In the genomic region with DNA sequence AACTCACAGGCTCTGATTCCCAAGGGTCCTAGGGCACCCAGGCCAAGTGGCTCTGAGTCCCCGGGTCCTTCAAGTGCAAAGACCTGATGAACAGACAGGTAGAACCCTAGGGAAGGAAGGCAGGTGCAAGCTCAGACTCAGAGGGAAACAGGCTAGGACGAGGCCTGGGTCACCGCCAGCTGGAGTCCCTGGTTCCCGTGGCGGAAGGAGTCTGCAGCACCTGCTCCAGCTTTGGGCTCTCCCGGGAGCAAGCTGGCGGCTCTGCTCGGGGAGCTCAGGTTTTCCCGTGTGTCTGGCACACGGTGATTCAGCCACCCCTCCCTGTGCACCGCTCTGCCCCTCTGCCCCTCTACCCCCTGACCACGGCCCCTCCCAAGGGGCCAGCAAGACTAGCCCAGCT, we compare ENCODE assay signal across 1 cellular context.
TF ChIP-seq lines count a peak whose summit lies in the region.

No MANE protein-coding gene starts in this region.

TF ChIP-seq in GM23338, 12 proteins besides CTCF, POLR2A, EP300 and RAD21 (continued from another document):
- TF ChIP-seq, protein P1, sequence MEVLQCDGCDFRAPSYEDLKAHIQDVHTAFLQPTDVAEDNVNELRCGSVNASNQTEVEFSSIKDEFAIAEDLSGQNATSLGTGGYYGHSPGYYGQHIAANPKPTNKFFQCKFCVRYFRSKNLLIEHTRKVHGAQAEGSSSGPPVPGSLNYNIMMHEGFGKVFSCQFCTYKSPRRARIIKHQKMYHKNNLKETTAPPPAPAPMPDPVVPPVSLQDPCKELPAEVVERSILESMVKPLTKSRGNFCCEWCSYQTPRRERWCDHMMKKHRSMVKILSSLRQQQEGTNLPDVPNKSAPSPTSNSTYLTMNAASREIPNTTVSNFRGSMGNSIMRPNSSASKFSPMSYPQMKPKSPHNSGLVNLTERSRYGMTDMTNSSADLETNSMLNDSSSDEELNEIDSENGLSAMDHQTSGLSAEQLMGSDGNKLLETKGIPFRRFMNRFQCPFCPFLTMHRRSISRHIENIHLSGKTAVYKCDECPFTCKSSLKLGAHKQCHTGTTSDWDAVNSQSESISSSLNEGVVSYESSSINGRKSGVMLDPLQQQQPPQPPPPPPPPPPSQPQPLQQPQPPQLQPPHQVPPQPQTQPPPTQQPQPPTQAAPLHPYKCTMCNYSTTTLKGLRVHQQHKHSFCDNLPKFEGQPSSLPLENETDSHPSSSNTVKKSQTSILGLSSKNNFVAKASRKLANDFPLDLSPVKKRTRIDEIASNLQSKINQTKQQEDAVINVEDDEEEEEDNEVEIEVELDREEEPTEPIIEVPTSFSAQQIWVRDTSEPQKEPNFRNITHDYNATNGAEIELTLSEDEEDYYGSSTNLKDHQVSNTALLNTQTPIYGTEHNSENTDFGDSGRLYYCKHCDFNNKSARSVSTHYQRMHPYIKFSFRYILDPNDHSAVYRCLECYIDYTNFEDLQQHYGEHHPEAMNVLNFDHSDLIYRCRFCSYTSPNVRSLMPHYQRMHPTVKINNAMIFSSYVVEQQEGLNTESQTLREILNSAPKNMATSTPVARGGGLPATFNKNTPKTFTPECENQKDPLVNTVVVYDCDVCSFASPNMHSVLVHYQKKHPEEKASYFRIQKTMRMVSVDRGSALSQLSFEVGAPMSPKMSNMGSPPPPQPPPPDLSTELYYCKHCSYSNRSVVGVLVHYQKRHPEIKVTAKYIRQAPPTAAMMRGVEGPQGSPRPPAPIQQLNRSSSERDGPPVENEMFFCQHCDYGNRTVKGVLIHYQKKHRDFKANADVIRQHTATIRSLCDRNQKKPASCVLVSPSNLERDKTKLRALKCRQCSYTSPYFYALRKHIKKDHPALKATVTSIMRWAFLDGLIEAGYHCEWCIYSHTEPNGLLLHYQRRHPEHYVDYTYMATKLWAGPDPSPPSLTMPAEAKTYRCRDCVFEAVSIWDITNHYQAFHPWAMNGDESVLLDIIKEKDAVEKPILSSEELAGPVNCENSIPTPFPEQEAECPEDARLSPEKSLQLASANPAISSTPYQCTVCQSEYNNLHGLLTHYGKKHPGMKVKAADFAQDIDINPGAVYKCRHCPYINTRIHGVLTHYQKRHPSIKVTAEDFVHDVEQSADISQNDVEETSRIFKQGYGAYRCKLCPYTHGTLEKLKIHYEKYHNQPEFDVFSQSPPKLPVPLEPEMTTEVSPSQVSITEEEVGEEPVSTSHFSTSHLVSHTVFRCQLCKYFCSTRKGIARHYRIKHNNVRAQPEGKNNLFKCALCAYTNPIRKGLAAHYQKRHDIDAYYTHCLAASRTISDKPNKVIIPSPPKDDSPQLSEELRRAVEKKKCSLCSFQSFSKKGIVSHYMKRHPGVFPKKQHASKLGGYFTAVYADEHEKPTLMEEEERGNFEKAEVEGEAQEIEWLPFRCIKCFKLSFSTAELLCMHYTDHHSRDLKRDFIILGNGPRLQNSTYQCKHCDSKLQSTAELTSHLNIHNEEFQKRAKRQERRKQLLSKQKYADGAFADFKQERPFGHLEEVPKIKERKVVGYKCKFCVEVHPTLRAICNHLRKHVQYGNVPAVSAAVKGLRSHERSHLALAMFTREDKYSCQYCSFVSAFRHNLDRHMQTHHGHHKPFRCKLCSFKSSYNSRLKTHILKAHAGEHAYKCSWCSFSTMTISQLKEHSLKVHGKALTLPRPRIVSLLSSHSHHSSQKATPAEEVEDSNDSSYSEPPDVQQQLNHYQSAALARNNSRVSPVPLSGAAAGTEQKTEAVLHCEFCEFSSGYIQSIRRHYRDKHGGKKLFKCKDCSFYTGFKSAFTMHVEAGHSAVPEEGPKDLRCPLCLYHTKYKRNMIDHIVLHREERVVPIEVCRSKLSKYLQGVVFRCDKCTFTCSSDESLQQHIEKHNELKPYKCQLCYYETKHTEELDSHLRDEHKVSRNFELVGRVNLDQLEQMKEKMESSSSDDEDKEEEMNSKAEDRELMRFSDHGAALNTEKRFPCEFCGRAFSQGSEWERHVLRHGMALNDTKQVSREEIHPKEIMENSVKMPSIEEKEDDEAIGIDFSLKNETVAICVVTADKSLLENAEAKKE (CRISPR knock-in tag; IDR thresholded peaks at IDR 0.05) = no peak
